In genomic region chr4:140185725-140186124, GRCh38 we compare ENCODE assay signal across 11 cellular contexts.
"Had no signal": no experiment of that assay in that cellular context is flagged by ENCODE, and none has a peak within 500 bp of the region (broad histone marks: within the 10 kb centered on the region; RNA-seq: fewer than 3 reads in every experiment).

No MANE protein-coding gene starts in this region.

- H3K36me3 ChIP-seq: cardiac muscle cell, heart left ventricle, left ventricle myocardium inferior, ovary, tibial nerve had no signal

- H3K27me3 ChIP-seq: cardiac muscle cell, heart left ventricle, ovary, tibial nerve had no signal

- H3K27ac ChIP-seq: cardiac muscle cell, left ventricle myocardium inferior, ovary, tibial nerve had no signal

- H3K4me3 ChIP-seq: cardiac muscle cell, heart left ventricle, left ventricle myocardium inferior, ovary, tibial nerve had no signal

- DNase-seq: activated CD4-positive, alpha-beta T cell treated with anti-CD3 and anti-CD28 coated beads for 48 hours; activated naive CD4-positive, alpha-beta T cell treated with Interleukin-2 at 50 U/mL for 16 hours; heart left ventricle; islet precursor cell; left ventricle myocardium inferior; mesenchymal stem cell; nephron progenitor cell; ovary had no signal

- ATAC-seq: heart left ventricle, WTC11 had no signal

- H3K9me3 ChIP-seq: heart left ventricle, left ventricle myocardium inferior, ovary, tibial nerve had no signal
